31 cellular contexts compared by ENCODE assay signal in the genomic region with DNA sequence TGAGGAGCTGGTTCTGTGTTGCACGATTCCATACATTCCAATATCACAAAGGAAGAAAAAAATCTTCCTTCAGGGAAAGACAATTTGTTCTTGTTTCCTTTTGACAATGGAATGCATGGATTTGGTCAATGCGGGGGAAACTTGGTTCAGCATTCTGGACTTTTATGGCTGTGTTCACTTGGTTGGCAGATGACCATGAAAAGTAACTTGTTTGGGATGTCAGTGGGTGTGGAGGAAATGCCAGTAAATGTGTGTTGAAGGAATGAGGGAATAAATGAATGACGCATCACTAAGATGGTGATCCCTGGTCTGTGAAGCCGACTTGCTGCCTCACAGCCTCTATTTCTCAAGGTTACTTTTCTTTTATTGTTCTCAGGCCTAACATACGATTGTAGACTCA. TPM values are rescaled to one million over a fixed set of nuclear protein-coding genes. Genes with fewer than 3 reads are reported as not detected.
A peak's percentile ranks its signal among the peaks of the same experiment; 100 is the strongest.
DNase-seq lines count a peak whose midpoint lies in the region; ATAC-seq, FAIRE-seq and TF ChIP-seq lines count a peak whose summit lies in the region.
"Had no signal": no experiment of that assay in that cellular context is flagged by ENCODE, and none has a peak within 500 bp of the region (broad histone marks: within the 10 kb centered on the region; RNA-seq: fewer than 3 reads in every experiment).

No MANE protein-coding gene starts in this region.

- peaks cover 0 to 3% (median under 1%) of the 10 kb centered on the region in 4 donors for H3K4me1 Mint-ChIP-seq in naive thymus-derived CD8-positive, alpha-beta T cell
- H3K4me1 Mint-ChIP-seq: CD4-positive, CD25-positive, alpha-beta regulatory T cell; central memory CD8-positive, alpha-beta T cell had no signal

- H3K4me1 ChIP-seq in GM23248 (ENCODE audit: insufficient read depth) = peaks cover 21% of the 10 kb centered on the region
- peaks cover 10% of the 10 kb centered on the region for H3K4me1 ChIP-seq in smooth muscle cell (ENCODE audit: low read depth)
- no peaks in the 10 kb centered on the region for H3K4me1 ChIP-seq in pancreas
- H3K4me1 ChIP-seq: lower lobe of right lung had no signal

- WGBS in GM23248 (ENCODE audit: low coverage in 1 of 2, low lambda C conversion rate in 2 of 2, missing lambda C conversion rate in 2 of 2), 2 experiments = 83 to 84% methylated on average over 5 of the region's 5 CpGs
- 76% methylated on average over 5 of the region's 5 CpGs for WGBS in smooth muscle cell (ENCODE audit: low lambda C conversion rate)
- WGBS in pancreas, 2 donors = 83 to 90% methylated on average over 5 of the region's 5 CpGs

- DNase-seq in GM23248 = peak; percentile 54
- DNase-seq in astrocyte of the hippocampus (ENCODE audit: low read depth, low spot score) = peak; percentile 63
- DNase-seq in foreskin fibroblast = peak; percentile 87 to 89
- DNase-seq in smooth muscle cell (lab: John Stamatoyannopoulos, UW; ENCODE audit: unreplicated experiment) = no peak
- DNase-seq in naive thymus-derived CD8-positive, alpha-beta T cell = no peak
- no peak for DNase-seq in NCI-H187 treated with DMSO at 0.1 percent for 48 hours (lab: John Stamatoyannopoulos, UW)
- no peak for DNase-seq in H4 (ENCODE audit: low spot score)
- no peak for DNase-seq in pancreas
- DNase-seq: activated CD4-positive, alpha-beta T cell treated with anti-CD3 and anti-CD28 coated beads for 36 hours; activated naive CD8-positive, alpha-beta T cell treated with anti-CD3 and anti-CD28 coated beads for 36 hours; activated T-cell treated with anti-CD3 and anti-CD28 coated beads for 4 hours; CD4-positive, CD25-positive, alpha-beta regulatory T cell; dorsolateral prefrontal cortex; heart left ventricle; kidney; lower lobe of right lung; mucosa of descending colon; NCI-H1105 treated with DMSO at 0.1 percent for 48 hours; NCI-H2081 treated with DMSO at 0.1 percent for 48 hours; NCI-H446; posterior cingulate gyrus; SK-N-SH; stimulated activated CD4-positive, alpha-beta T cell treated with anti-CD3 and anti-CD28 coated beads, Interleukin-4, amount 100 ng/mL, for 4 hours; T-helper 2 cell had no signal

- FAIRE-seq in pancreas (lab: Jason Lieb, UNC) = no peak
- FAIRE-seq: D721Med, H1, kidney had no signal

- no peak overlapping the region for H3K4me3 Mint-ChIP-seq in naive thymus-derived CD8-positive, alpha-beta T cell
- H3K4me3 Mint-ChIP-seq: activated CD4-positive, alpha-beta T cell treated with anti-CD3 and anti-CD28 coated beads for 36 hours; activated naive CD8-positive, alpha-beta T cell treated with anti-CD3 and anti-CD28 coated beads for 36 hours; CD4-positive, CD25-positive, alpha-beta regulatory T cell; central memory CD8-positive, alpha-beta T cell; neural crest cell; stimulated activated memory B cell treated with anti-CD40 and anti-IgM and Interleukin-4, amounts not matched to agents 10 μg/mL and 1 μg/mL and 100 μg/mL, for 72 hours had no signal

- peaks cover 4 to 17% (median 6%) of the 10 kb centered on the region in 5 donors for H3K27me3 Mint-ChIP-seq in naive thymus-derived CD8-positive, alpha-beta T cell

- H3K4me3 ChIP-seq in GM23248 = no peak overlapping the region
- no peak overlapping the region for H3K4me3 ChIP-seq in foreskin fibroblast (ENCODE audit: low read depth in 1 of 2, low read length in 2 of 2)
- no peak overlapping the region for H3K4me3 ChIP-seq in smooth muscle cell
- H3K4me3 ChIP-seq in pancreas = no peak overlapping the region
- H3K4me3 ChIP-seq: ascending aorta, dorsolateral prefrontal cortex, heart left ventricle, lower lobe of right lung, mucosa of descending colon had no signal

- intact Hi-C loops in pancreas (cut with DNase I) = no loop called here

- POLR2A ChIA-PET in naive thymus-derived CD8-positive, alpha-beta T cell (lab: Charles Lee) = no interaction called here

- no peaks in the 10 kb centered on the region for H3K36me3 Mint-ChIP-seq in naive thymus-derived CD8-positive, alpha-beta T cell
- H3K36me3 Mint-ChIP-seq: CD4-positive, CD25-positive, alpha-beta regulatory T cell; stimulated activated memory B cell treated with anti-CD40 and anti-IgM and Interleukin-4, amounts not matched to agents 10 μg/mL and 1 μg/mL and 100 μg/mL, for 72 hours had no signal

- H3F3A ChIP-seq in GM23248 (ENCODE audit: insufficient read depth) (no peaks in the 10 kb centered on the region), smooth muscle cell (ENCODE audit: low read depth) (peaks cover 5% of the 10 kb centered on the region)

- H3K9ac ChIP-seq in GM23248 = no peak overlapping the region
- H3K9ac ChIP-seq in smooth muscle cell (ENCODE audit: low read depth) = no peak overlapping the region
- H3K9ac ChIP-seq: SK-N-SH had no signal

- no peaks in the 10 kb centered on the region for H3K9me3 ChIP-seq in GM23248 (ENCODE audit: low read depth)
- no peaks in the 10 kb centered on the region for H3K9me3 ChIP-seq in smooth muscle cell (replicated peaks; ENCODE audit: low read depth)
- H3K9me3 ChIP-seq in pancreas = no peaks in the 10 kb centered on the region
- H3K9me3 ChIP-seq: ascending aorta, heart left ventricle, lower lobe of right lung, mucosa of descending colon, SK-N-SH had no signal

- H3K4me2 ChIP-seq in GM23248 (ENCODE audit: unreplicated experiment) (no peak overlapping the region), smooth muscle cell (peak overlapping the region; percentile 74)
- H3K4me2 ChIP-seq: SK-N-SH had no signal

- no peaks in the 10 kb centered on the region for H3K9me2 ChIP-seq in GM23248 (ENCODE audit: insufficient read depth)
- H3K9me2 ChIP-seq: SK-N-SH had no signal

- no peak for TF ChIP-seq CTCF in foreskin fibroblast (IDR thresholded peaks at IDR 0.05; ENCODE audit: low read depth, low read length)
- TF ChIP-seq CTCF in smooth muscle cell (IDR thresholded peaks at IDR 0.05; ENCODE audit: borderline replicate concordance, insufficient read depth, poor library complexity, severe bottlenecking) = no peak
- no peak for TF ChIP-seq CTCF in pancreas (IDR thresholded peaks at IDR 0.05)

- H3K27me3 ChIP-seq in GM23248 (replicated peaks; ENCODE audit: insufficient read depth) = no peaks in the 10 kb centered on the region
- H3K27me3 ChIP-seq in smooth muscle cell (ENCODE audit: low read depth) = no peaks in the 10 kb centered on the region
- H3K27me3 ChIP-seq in pancreas = no peaks in the 10 kb centered on the region
- H3K27me3 ChIP-seq: ascending aorta, heart left ventricle had no signal

- H3K79me2 ChIP-seq in GM23248 (ENCODE audit: insufficient read depth) = no peaks in the 10 kb centered on the region
- no peaks in the 10 kb centered on the region for H3K79me2 ChIP-seq in smooth muscle cell (ENCODE audit: low read depth)

- H3K27ac Mint-ChIP-seq in naive thymus-derived CD8-positive, alpha-beta T cell = no peak overlapping the region
- H3K27ac Mint-ChIP-seq: activated CD4-positive, alpha-beta T cell treated with anti-CD3 and anti-CD28 coated beads for 36 hours; activated naive CD8-positive, alpha-beta T cell treated with anti-CD3 and anti-CD28 coated beads for 36 hours; CD4-positive, CD25-positive, alpha-beta regulatory T cell; stimulated activated memory B cell treated with anti-CD40 and anti-IgM and Interleukin-4, amounts not matched to agents 10 μg/mL and 1 μg/mL and 100 μg/mL, for 72 hours had no signal

- H3K9me3 Mint-ChIP-seq in naive thymus-derived CD8-positive, alpha-beta T cell = peaks cover 0 to 3% (median 0%) of the 10 kb centered on the region in 9 donors
- H3K9me3 Mint-ChIP-seq: CD4-positive, CD25-positive, alpha-beta regulatory T cell; central memory CD8-positive, alpha-beta T cell; stimulated activated memory B cell treated with anti-CD40 and anti-IgM and Interleukin-4, amounts not matched to agents 10 μg/mL and 1 μg/mL and 100 μg/mL, for 72 hours had no signal

- H4K20me1 ChIP-seq in GM23248 (ENCODE audit: insufficient read depth) = no peaks in the 10 kb centered on the region
- no peaks in the 10 kb centered on the region for H4K20me1 ChIP-seq in smooth muscle cell (ENCODE audit: low read depth)

- H3K36me3 ChIP-seq in GM23248 (ENCODE audit: low read depth) = no peaks in the 10 kb centered on the region
- no peaks in the 10 kb centered on the region for H3K36me3 ChIP-seq in smooth muscle cell (ENCODE audit: low read depth)
- no peaks in the 10 kb centered on the region for H3K36me3 ChIP-seq in pancreas
- H3K36me3 ChIP-seq: ascending aorta, heart left ventricle, lower lobe of right lung had no signal

- no peak for ATAC-seq in naive thymus-derived CD8-positive, alpha-beta T cell
- ATAC-seq in pancreas = no peak
- ATAC-seq: activated CD4-positive, alpha-beta T cell treated with anti-CD3 and anti-CD28 coated beads for 36 hours; heart left ventricle; lower lobe of right lung; mucosa of descending colon; sciatic nerve; stimulated activated memory B cell treated with anti-CD40 and anti-IgM and Interleukin-4, amounts not matched to agents 10 μg/mL and 1 μg/mL and 100 μg/mL, for 72 hours had no signal

- H3K27ac ChIP-seq in GM23248 (0 out of 2 replicates have a peak overlapping the region, but pooled peaks have one; percentile 9), smooth muscle cell (ENCODE audit: low read depth) (peak overlapping the region; percentile 60), pancreas (no peak overlapping the region)
- H3K27ac ChIP-seq: dorsolateral prefrontal cortex, heart left ventricle, lower lobe of right lung had no signal

- in situ Hi-C loops in GM23248 (cut with MboI) = no loop called here

- H2AFZ ChIP-seq in GM23248 = no peak overlapping the region
- no peak overlapping the region for H2AFZ ChIP-seq in smooth muscle cell (ENCODE audit: low read depth)

RNA-seq across cellular contexts. Expression of a gene that starts 53.7 kb away (rescaled TPM):
- 5.6 and 13.9 TPM in 2 replicates for total RNA-seq in GM23248 (2014; rRNA removed; shearing (Covaris generic))
- 4.1 and 5.8 TPM in 2 replicates for polyA plus RNA-seq in GM23248 (2016; fragmentation: Nextera tagmentation; extraction: Ambion mirVana)
- 18.6 and 18.8 TPM in 2 replicates for total RNA-seq in smooth muscle cell
- polyA plus RNA-seq in smooth muscle cell = 13.1 and 14.5 TPM in 2 replicates
- total RNA-seq in naive thymus-derived CD8-positive, alpha-beta T cell = 10 to 100 TPM; 12.9 to 13.4 TPM
- polyA plus RNA-seq in naive thymus-derived CD8-positive, alpha-beta T cell = 1 to 10 TPM; 3.8 to 7.4 (median 5.6) TPM
- 6.3 and 9.6 TPM in 2 replicates for total RNA-seq in H4 (2014; rRNA removed; shearing (Covaris generic))
- total RNA-seq in pancreas = 1 to 10 TPM; 2.6 to 6.6 (median 4.1) TPM
- polyA plus RNA-seq in pancreas = 10 to 100 TPM in 1 of 2 donors, 1 to 10 TPM in 1; 7.6 to 12.5 TPM

RNA-seq across cellular contexts. Expression of a gene that starts 59.7 kb away (rescaled TPM):
- total RNA-seq in GM23248 (2014; rRNA removed; shearing (Covaris generic)) = 0.32 TPM in 1 of 2 replicates, not detected in the other
- polyA plus RNA-seq in GM23248 (2016; fragmentation: Nextera tagmentation; extraction: Ambion mirVana) (0.23 TPM in 1 of 2 replicates, not detected in the other), smooth muscle cell (16.4 and 22.2 TPM in 2 replicates), pancreas (1 to 10 TPM; 3.4 to 5.8 TPM)
- total RNA-seq in smooth muscle cell (14.6 and 19.9 TPM in 2 replicates), pancreas (under 1 TPM; 0.34 to 0.94 (median 0.64) TPM)
- total RNA-seq in naive thymus-derived CD8-positive, alpha-beta T cell = under 1 TPM; 0.47 to 0.99 TPM
- polyA plus RNA-seq in naive thymus-derived CD8-positive, alpha-beta T cell = under 1 TPM in 1 of 3 donors, not detected in 2; 0.11 TPM
- not detected in 2 replicates for total RNA-seq in H4 (2014; rRNA removed; shearing (Covaris generic))
- total RNA-seq: CD4-positive, CD25-positive, alpha-beta regulatory T cell had no signal
- polyA plus RNA-seq: CD4-positive, CD25-positive, alpha-beta regulatory T cell had no signal

Comparison
In these comparisons a context has a peak if more than half of its experiments do, and no peak if none do; other contexts are left out.
1. DNase-seq: peak in GM23248 (single experiment), astrocyte of the hippocampus (single experiment) and foreskin fibroblast (2 of 2); none in smooth muscle cell (single experiment), naive thymus-derived CD8-positive, alpha-beta T cell (0 of 10), NCI-H187 treated with DMSO at 0.1 percent for 48 hours (single experiment), H4 (single experiment) and pancreas (0 of 6).
2. H3K27ac ChIP-seq: peak in GM23248 (single experiment) and smooth muscle cell (single experiment); none in pancreas (0 of 4).